8 cellular contexts compared by ENCODE assay signal in genomic region chr3:46692566-46692983, GRCh38. TPM values are rescaled to one million over a fixed set of nuclear protein-coding genes. Genes with fewer than 3 reads are reported as not detected.
DNase-seq lines count a peak whose midpoint lies in the region; ATAC-seq and TF ChIP-seq lines count a peak whose summit lies in the region.

No MANE protein-coding gene starts in this region.

- peaks cover 0 to 4% of the 10 kb centered on the region in 2 donors for H3K27me3 Mint-ChIP-seq in CD8-positive, alpha-beta memory T cell

- no peaks in the 10 kb centered on the region for H3K9me3 ChIP-seq in CD8-positive, alpha-beta memory T cell (ENCODE audit: low read length)
- no peaks in the 10 kb centered on the region for H3K9me3 ChIP-seq in esophagus (ENCODE audit: control insufficient read depth in 2 of 2, insufficient read depth in 1 of 2, low read depth in 1 of 2, low read length in 1 of 2)
- H3K9me3 ChIP-seq in osteoblast (ENCODE audit: low read depth, low read length) = no peaks in the 10 kb centered on the region

- H3K36me3 Mint-ChIP-seq in CD8-positive, alpha-beta memory T cell = no peaks in the 10 kb centered on the region

- H3K4me3 Mint-ChIP-seq in CD8-positive, alpha-beta memory T cell = peak overlapping the region; percentile 47 to 91 (median 85)

- H3K79me2 ChIP-seq in osteoblast (ENCODE audit: insufficient read depth, low read length) = no peaks in the 10 kb centered on the region

- DNase-seq in CD8-positive, alpha-beta memory T cell = no peak
- DNase-seq in NCI-H69 (lab: John Stamatoyannopoulos, UW) = peak; percentile 34
- DNase-seq in osteoblast (ENCODE audit: insufficient read length, low spot score, missing footprints) = no peak
- DNase-seq in NCI-H2081 (lab: John Stamatoyannopoulos, UW) = no peak
- DNase-seq in putamen (ENCODE audit: low spot score) = no peak

- ATAC-seq in HG02763 (IDR thresholded peaks at IDR 0.05; ENCODE audit: unreplicated experiment) (no peak), HG03045 (IDR thresholded peaks at IDR 0.05; ENCODE audit: unreplicated experiment) (no peak)

- POLR2A ChIA-PET in CD8-positive, alpha-beta memory T cell (lab: Charles Lee) = interaction anchor here (0.6 kb wide), 1 partner anchor 632 kb away, joined by 3 read pairs; no protein-coding TSS in a partner anchor

- H3K4me1 ChIP-seq in CD8-positive, alpha-beta memory T cell (ENCODE audit: insufficient read depth, low read length) = peaks cover 57% of the 10 kb centered on the region
- H3K4me1 ChIP-seq in esophagus (ENCODE audit: control insufficient read depth in 2 of 2, insufficient read depth in 2 of 2, low read length in 1 of 2) (peaks cover 10 to 40% of the 10 kb centered on the region in 2 donors), osteoblast (ENCODE audit: insufficient read depth, low read length) (peaks cover 7% of the 10 kb centered on the region)

- H3K27ac Mint-ChIP-seq in CD8-positive, alpha-beta memory T cell = peak overlapping the region in 5 of 8 donors; percentile 46 to 91 (median 68)

- H3K4me2 ChIP-seq in osteoblast (ENCODE audit: insufficient read depth, low read length) = peak overlapping the region; percentile 88

- H4K20me1 ChIP-seq in osteoblast (ENCODE audit: insufficient read depth, low read length) = no peaks in the 10 kb centered on the region

- whole genome bisulfite sequencing in esophagus, 2 donors = 39 to 42% methylated on average over 10 of the region's 10 CpGs

- H3K9me3 Mint-ChIP-seq in CD8-positive, alpha-beta memory T cell = no peaks in the 10 kb centered on the region

- peaks cover 29 to 61% (median 38%) of the 10 kb centered on the region in 3 donors for H3K4me1 Mint-ChIP-seq in CD8-positive, alpha-beta memory T cell

- H3K4me3 ChIP-seq in CD8-positive, alpha-beta memory T cell (ENCODE audit: low read length) = peak overlapping the region; percentile 81
- H3K4me3 ChIP-seq in esophagus (ENCODE audit: low read depth in 1 of 2, low read length in 2 of 2) = peak overlapping the region; percentile 81 to 89
- peak overlapping the region; percentile 74 for H3K4me3 ChIP-seq in osteoblast (ENCODE audit: insufficient read depth, low read length)

- no peak overlapping the region for H3K27ac ChIP-seq in CD8-positive, alpha-beta memory T cell (ENCODE audit: low read depth, low read length)
- H3K27ac ChIP-seq in esophagus (ENCODE audit: low read depth in 2 of 2, low read length in 1 of 2) (peak overlapping the region; percentile 96 to 97), osteoblast (ENCODE audit: low read depth, low read length) (no peak overlapping the region)

- TF ChIP-seq CTCF in osteoblast (IDR thresholded peaks at IDR 0.05; ENCODE audit: extremely low read depth, low read depth, low read length) = no peak

- no peak overlapping the region for H2AFZ ChIP-seq in osteoblast (ENCODE audit: low read length)

- CTCF ChIA-PET in CD8-positive, alpha-beta memory T cell (lab: Charles Lee) = no interaction called here

- no peaks in the 10 kb centered on the region for H3K27me3 ChIP-seq in CD8-positive, alpha-beta memory T cell (ENCODE audit: insufficient read depth, low read length, poor library complexity, severe bottlenecking)
- H3K27me3 ChIP-seq in esophagus (ENCODE audit: control insufficient read depth in 1 of 2, insufficient read depth in 2 of 2, low read length in 2 of 2) = no peaks in the 10 kb centered on the region
- H3K27me3 ChIP-seq in osteoblast (ENCODE audit: insufficient read depth, low read length) = peaks cover 7% of the 10 kb centered on the region

- no peaks in the 10 kb centered on the region for H3K36me3 ChIP-seq in CD8-positive, alpha-beta memory T cell (ENCODE audit: insufficient read depth, low read length)
- H3K36me3 ChIP-seq in esophagus (ENCODE audit: control insufficient read depth in 2 of 2, insufficient read depth in 2 of 2, low read length in 1 of 2) = peaks cover 5 to 18% of the 10 kb centered on the region in 2 donors
- no peaks in the 10 kb centered on the region for H3K36me3 ChIP-seq in osteoblast (ENCODE audit: insufficient read depth, low read length)

RNA-seq across cellular contexts. Expression of gene ALS2CL, which starts 0.9 kb away (rescaled TPM):
- under 1 TPM; 0.84 to 0.96 TPM for total RNA-seq in CD8-positive, alpha-beta memory T cell
- polyA plus RNA-seq in CD8-positive, alpha-beta memory T cell = 1.2 TPM
- polyA plus RNA-seq in esophagus = 100 to 1,000 TPM in 1 of 2 donors, 10 to 100 TPM in 1; 95.0 to 225 TPM
- total RNA-seq in osteoblast = 1.1 and 1.8 TPM in 2 replicates

RNA-seq across cellular contexts. Expression of gene TMIE, which starts 8.6 kb away (rescaled TPM):
- total RNA-seq in CD8-positive, alpha-beta memory T cell = under 1 TPM in 1 of 2 experiments, not detected in 1; 0.16 TPM
- 0.67 TPM for polyA plus RNA-seq in CD8-positive, alpha-beta memory T cell
- polyA plus RNA-seq in esophagus = 1 to 10 TPM; 1.2 to 2.5 TPM
- under 0.01 TPM in 2 replicates for total RNA-seq in osteoblast

RNA-seq across cellular contexts. Expression of gene PRSS50, which starts 25.1 kb away (rescaled TPM):
- total RNA-seq in CD8-positive, alpha-beta memory T cell = not detected
- 0.13 TPM for polyA plus RNA-seq in CD8-positive, alpha-beta memory T cell
- polyA plus RNA-seq in esophagus = under 1 TPM; 0.06 TPM
- not detected in 2 replicates for total RNA-seq in osteoblast

Comparison
In these comparisons a context has a peak if more than half of its experiments do, and no peak if none do; other contexts are left out.
1. H3K27ac ChIP-seq: peak in esophagus (2 of 2); none in CD8-positive, alpha-beta memory T cell (single experiment) and osteoblast (single experiment).
2. Peak in every context shown above with its lines, with median percentiles within 50 percentile points of each other: H3K4me3 ChIP-seq.